In genomic region chr19:46408611-46409039, GRCh38 we compare ENCODE assay signal across 12 cellular contexts. TPM values are rescaled to one million over a fixed set of nuclear protein-coding genes. Genes with fewer than 3 reads are reported as not detected.
DNase-seq lines count a peak whose midpoint lies in the region; ATAC-seq and TF ChIP-seq lines count a peak whose summit lies in the region.
"Had no signal": no experiment of that assay in that cellular context is flagged by ENCODE, and none has a peak within 500 bp of the region (broad histone marks: within the 10 kb centered on the region; RNA-seq: fewer than 3 reads in every experiment).

No MANE protein-coding gene starts in this region.

- H3K4me1 ChIP-seq in upper lobe of left lung = peaks cover 17 to 60% (median 30%) of the 10 kb centered on the region in 4 donors

- WGBS in upper lobe of left lung, 2 donors = 5 to 21% methylated on average over 13 of the region's 13 CpGs

- H3K4me3 ChIP-seq in fibroblast of pulmonary artery (replicated peaks; ENCODE audit: low read depth, low read length) (no peak overlapping the region), upper lobe of left lung (peak overlapping the region in 1 of 4 donors; percentile 22)

- no peak overlapping the region for H3K27ac Mint-ChIP-seq in activated T-helper 1 cell treated with anti-CD3 and anti-CD28 coated beads, Interleukin-12 subunit alpha, Interleukin-12 subunit beta, Interleukin-2, Interleukin-4 antibody, amounts not matched to agents 30 ng/mL and 10 ng/mL and 1 ng/mL, durations not matched to agents 14 hours and 24 hours and 36 hours
- H3K27ac Mint-ChIP-seq: B cell, memory B cell had no signal

- ATAC-seq in upper lobe of left lung (ENCODE audit: low FRiP score in 2 of 2) = peak; percentile 50 to 71

- peaks cover 0 to 18% (median 9%) of the 10 kb centered on the region in 4 donors for H3K27me3 ChIP-seq in upper lobe of left lung

- DNase-seq in NCI-H82 (lab: John Stamatoyannopoulos, UW) (peak; percentile 40), NCI-H82 treated with DMSO at 0.1 percent for 48 hours (lab: John Stamatoyannopoulos, UW; ENCODE audit: unreplicated experiment) (no peak), fibroblast of pulmonary artery (ENCODE audit: low read depth) (peak; percentile 62), midbrain (lab: John Stamatoyannopoulos, UW) (peak; percentile 23), upper lobe of left lung (peak; percentile 77 to 92), DMS53 (lab: John Stamatoyannopoulos, UW) (no peak), amniotic stem cell (lab: John Stamatoyannopoulos, UW) (no peak)
- DNase-seq in activated T-helper 1 cell treated with anti-CD3 and anti-CD28 coated beads, Interleukin-12 subunit alpha, Interleukin-12 subunit beta, Interleukin-2, Interleukin-4 antibody, amounts not matched to agents 30 ng/mL and 10 ng/mL and 1 ng/mL, durations not matched to agents 14 hours and 24 hours and 36 hours (ENCODE audit: low spot score) = no peak
- DNase-seq: NCI-H1048 had no signal

- TF ChIP-seq EP300 in upper lobe of left lung (IDR thresholded peaks at IDR 0.05) = no peak

- intact Hi-C loops in activated T-helper 1 cell treated with anti-CD3 and anti-CD28 coated beads, Interleukin-12 subunit alpha, Interleukin-12 subunit beta, Interleukin-2, Interleukin-4 antibody, amounts not matched to agents 30 ng/mL and 10 ng/mL and 1 ng/mL, durations not matched to agents 14 hours and 24 hours and 36 hours (cut with micrococcal nuclease) = no loop called here

- TF ChIP-seq POLR2A in upper lobe of left lung (IDR thresholded peaks at IDR 0.05) = no peak

- TF ChIP-seq CTCF in fibroblast of pulmonary artery (IDR thresholded peaks at IDR 0.05; ENCODE audit: low read length, missing control alignments) (no peak), upper lobe of left lung (IDR thresholded peaks at IDR 0.05) (no peak)

- peak overlapping the region in 3 of 4 donors; percentile 26 to 56 (median 48) for H3K27ac ChIP-seq in upper lobe of left lung

- H3K4me3 Mint-ChIP-seq in activated T-helper 1 cell treated with anti-CD3 and anti-CD28 coated beads, Interleukin-12 subunit alpha, Interleukin-12 subunit beta, Interleukin-2, Interleukin-4 antibody, amounts not matched to agents 30 ng/mL and 10 ng/mL and 1 ng/mL, durations not matched to agents 14 hours and 24 hours and 36 hours = no peak overlapping the region
- H3K4me3 Mint-ChIP-seq: B cell, memory B cell had no signal

- no peaks in the 10 kb centered on the region for H3K36me3 ChIP-seq in upper lobe of left lung

- no peaks in the 10 kb centered on the region for H3K9me3 ChIP-seq in upper lobe of left lung

- peaks cover 6% of the 10 kb centered on the region for H3K4me1 Mint-ChIP-seq in activated T-helper 1 cell treated with anti-CD3 and anti-CD28 coated beads, Interleukin-12 subunit alpha, Interleukin-12 subunit beta, Interleukin-2, Interleukin-4 antibody, amounts not matched to agents 30 ng/mL and 10 ng/mL and 1 ng/mL, durations not matched to agents 14 hours and 24 hours and 36 hours (ENCODE audit: low read depth)

- H3K27me3 Mint-ChIP-seq in activated T-helper 1 cell treated with anti-CD3 and anti-CD28 coated beads, Interleukin-12 subunit alpha, Interleukin-12 subunit beta, Interleukin-2, Interleukin-4 antibody, amounts not matched to agents 30 ng/mL and 10 ng/mL and 1 ng/mL, durations not matched to agents 14 hours and 24 hours and 36 hours (ENCODE audit: insufficient read depth) = peaks cover 73% of the 10 kb centered on the region

- H3K36me3 Mint-ChIP-seq in activated T-helper 1 cell treated with anti-CD3 and anti-CD28 coated beads, Interleukin-12 subunit alpha, Interleukin-12 subunit beta, Interleukin-2, Interleukin-4 antibody, amounts not matched to agents 30 ng/mL and 10 ng/mL and 1 ng/mL, durations not matched to agents 14 hours and 24 hours and 36 hours (ENCODE audit: low read depth) = no peaks in the 10 kb centered on the region

- H3K9me3 Mint-ChIP-seq in activated T-helper 1 cell treated with anti-CD3 and anti-CD28 coated beads, Interleukin-12 subunit alpha, Interleukin-12 subunit beta, Interleukin-2, Interleukin-4 antibody, amounts not matched to agents 30 ng/mL and 10 ng/mL and 1 ng/mL, durations not matched to agents 14 hours and 24 hours and 36 hours = no peaks in the 10 kb centered on the region
- H3K9me3 Mint-ChIP-seq: memory B cell had no signal

RNA-seq across cellular contexts. Expression of gene CCDC8, which starts 4.7 kb away (rescaled TPM):
- total RNA-seq in upper lobe of left lung = 10 to 100 TPM in 2 of 6 donors, 1 to 10 TPM in 4; 6.0 to 14.3 (median 8.3) TPM
- total RNA-seq in activated T-helper 1 cell treated with anti-CD3 and anti-CD28 coated beads, Interleukin-12 subunit alpha, Interleukin-12 subunit beta, Interleukin-2, Interleukin-4 antibody, amounts not matched to agents 30 ng/mL and 10 ng/mL and 1 ng/mL, durations not matched to agents 14 hours and 24 hours and 36 hours = not detected in 2 replicates
- total RNA-seq: B cell had no signal

RNA-seq across cellular contexts. Expression of gene PNMA8C, which starts 20.1 kb away (rescaled TPM):
- under 1 TPM in 2 of 6 donors, not detected in 4; under 0.01 to 0.27 TPM for total RNA-seq in upper lobe of left lung
- not detected in 2 replicates for total RNA-seq in activated T-helper 1 cell treated with anti-CD3 and anti-CD28 coated beads, Interleukin-12 subunit alpha, Interleukin-12 subunit beta, Interleukin-2, Interleukin-4 antibody, amounts not matched to agents 30 ng/mL and 10 ng/mL and 1 ng/mL, durations not matched to agents 14 hours and 24 hours and 36 hours
- total RNA-seq: B cell, bronchial epithelial cell had no signal

Comparison
In these comparisons a context has a peak if more than half of its experiments do, and no peak if none do; other contexts are left out.
1. DNase-seq: peak in NCI-H82 (single experiment), fibroblast of pulmonary artery (single experiment), midbrain (single experiment) and upper lobe of left lung (2 of 2); none in NCI-H82 treated with DMSO at 0.1 percent for 48 hours (single experiment), DMS53 (single experiment), activated T-helper 1 cell treated with anti-CD3 and anti-CD28 coated beads, Interleukin-12 subunit alpha, Interleukin-12 subunit beta, Interleukin-2, Interleukin-4 antibody, amounts not matched to agents 30 ng/mL and 10 ng/mL and 1 ng/mL, durations not matched to agents 14 hours and 24 hours and 36 hours (single experiment) and amniotic stem cell (single experiment).